Comparison of ENCODE assay signal across 27 cellular contexts in the genomic region with DNA sequence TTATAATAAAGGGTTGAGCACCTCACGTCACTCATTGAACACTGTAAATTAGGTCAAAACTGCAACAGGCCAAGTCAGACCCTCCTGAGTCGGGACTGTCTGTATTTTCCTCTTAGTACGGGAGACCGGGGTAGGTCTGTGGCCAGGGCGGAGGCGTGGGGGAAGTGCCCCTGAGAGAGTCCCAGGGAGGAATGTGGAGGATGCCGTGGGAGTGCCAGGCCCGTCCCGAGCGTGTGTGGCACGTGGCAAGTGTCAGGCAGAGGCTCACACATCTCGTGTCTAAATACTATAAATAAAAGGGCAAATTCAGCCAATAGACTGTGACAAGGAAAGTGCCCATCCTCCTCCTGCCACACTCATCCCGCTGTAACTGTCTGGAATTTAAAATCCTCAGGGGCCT.
"Had no signal": no experiment of that assay in that cellular context is flagged by ENCODE, and none has a peak within 500 bp of the region (broad histone marks: within the 10 kb centered on the region; RNA-seq: fewer than 3 reads in every experiment).

No MANE protein-coding gene starts in this region.

- H3K4me1 ChIP-seq: lower lobe of right lung, right lobe of liver had no signal

- H3K9me3 ChIP-seq: lower lobe of right lung, mucosa of descending colon, ovary, right lobe of liver, thyroid gland had no signal

- H3K4me2 ChIP-seq: smooth muscle cell had no signal

- H3K4me3 ChIP-seq: dorsolateral prefrontal cortex, lower lobe of right lung, mucosa of descending colon, ovary, right lobe of liver, smooth muscle cell, stomach, thyroid gland had no signal

- H3K27ac ChIP-seq: dorsolateral prefrontal cortex, lower lobe of right lung, ovary, right lobe of liver, stomach, thyroid gland had no signal

- H3K36me3 ChIP-seq: lower lobe of right lung, ovary, right lobe of liver, stomach, thyroid gland had no signal

- H3K27me3 ChIP-seq: dorsolateral prefrontal cortex, ovary, right lobe of liver, stomach, thyroid gland had no signal

- DNase-seq: caudate nucleus; cerebellar nuclear complex; dorsolateral prefrontal cortex; effector CD4-positive, alpha-beta T cell; hypothalamus; immature natural killer cell; left ventricle myocardium superior; lower lobe of right lung; mucosa of descending colon; naive thymus-derived CD4-positive, alpha-beta T cell; nucleus accumbens; ovary; retina; stimulated activated CD4-positive, alpha-beta T cell treated with anti-CD3 and anti-CD28 coated beads, Interleukin-12 subunit alpha, Interleukin-12 subunit beta, amount 100 ng/mL, for 4 hours; stimulated activated CD4-positive, alpha-beta T cell treated with anti-CD3 and anti-CD28 coated beads, Interleukin-1b, Interleukin-23, amount 100 ng/mL, for 48 hours; stimulated activated CD4-positive, alpha-beta T cell treated with anti-CD3 and anti-CD28 coated beads, Interleukin-4, amount 100 ng/mL, for 1 hour; stimulated activated naive CD4-positive, alpha-beta T cell treated with Interleukin-2 at 50 U/mL for 16 hours; stomach; thyroid gland; trophoblast cell had no signal

- FAIRE-seq: colon, frontal cortex, keratinocyte, urothelium cell line had no signal

- ATAC-seq: left ventricle myocardium superior; lower lobe of right lung; mucosa of descending colon; naive thymus-derived CD4-positive, alpha-beta T cell; stimulated activated effector memory CD8-positive, alpha-beta T cell treated with anti-CD3 and anti-CD28 coated beads, Interleukin-12 subunit alpha, Interleukin-12 subunit beta, amount 100 ng/mL, for 72 hours had no signal
